ENCODE assay signal across 25 cellular contexts in the genomic region with DNA sequence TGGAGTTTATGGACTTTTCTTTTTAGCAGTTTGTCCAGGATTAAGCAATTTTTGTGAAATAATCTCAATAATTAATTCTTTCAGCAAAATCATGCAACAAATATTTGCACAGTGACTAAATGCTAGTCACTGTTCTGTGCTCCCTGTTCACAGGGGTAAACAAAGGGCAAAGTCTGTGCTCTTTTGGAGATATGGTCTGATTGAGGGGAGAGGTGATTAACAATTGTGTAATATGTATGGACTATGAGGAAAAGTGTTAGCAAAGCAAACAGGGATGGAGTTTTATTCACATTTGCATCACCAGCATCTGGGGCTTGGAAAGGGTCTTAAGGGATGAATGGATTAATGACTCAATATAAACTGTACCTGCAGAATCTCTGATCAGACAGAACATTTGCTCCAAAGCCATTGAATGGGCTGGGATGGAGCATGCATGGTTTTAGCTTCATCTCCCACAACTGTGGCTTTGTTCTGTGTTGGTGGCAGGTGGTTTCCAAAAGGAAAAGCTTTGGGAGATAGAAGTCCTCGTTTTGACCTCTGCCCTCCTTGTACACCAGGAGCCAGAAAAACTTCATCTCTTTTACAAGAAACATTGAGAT. TPM values are rescaled to one million over a fixed set of nuclear protein-coding genes. Genes with fewer than 3 reads are reported as not detected.
DNase-seq lines count a peak whose midpoint lies in the region; ATAC-seq, FAIRE-seq and TF ChIP-seq lines count a peak whose summit lies in the region.
"Had no signal": no experiment of that assay in that cellular context is flagged by ENCODE, and none has a peak within 500 bp of the region (broad histone marks: within the 10 kb centered on the region; RNA-seq: fewer than 3 reads in every experiment).

No MANE protein-coding gene starts in this region.

- H3K4me1 Mint-ChIP-seq in activated T-cell treated with anti-CD3 and anti-CD28 coated beads, Interleukin-2, amount 50 U/mL, for 72 hours (ENCODE audit: low read depth), result peaks cover 26% of the 10 kb centered on the region
- no peaks in the 10 kb centered on the region for H3K4me1 Mint-ChIP-seq in type B pancreatic cell (ENCODE audit: unreplicated experiment)
- H3K4me1 Mint-ChIP-seq: brain had no signal

- in situ Hi-C loops in brain microvascular endothelial cell (cut with HindIII; ENCODE audit: low pct_ligation_motif_present, low sequenced_read_pairs), result no loop called here

- peaks cover 9% of the 10 kb centered on the region; the same call in 1 of the 2 replicates for H3F3A ChIP-seq in PC-9 (ENCODE audit: insufficient read depth, low read depth)

- FAIRE-seq in islet of Langerhans (lab: Jason Lieb, UNC), result peak; percentile 85

- H3K79me2 ChIP-seq in PC-9 (ENCODE audit: low read depth), result no peaks in the 10 kb centered on the region

- H3K4me3 ChIP-seq in PC-9, result peak overlapping the region; percentile 18; the same call in 1 of the 2 replicates
- no peak overlapping the region for H3K4me3 ChIP-seq in brain microvascular endothelial cell (ENCODE audit: low read depth, low read length)
- H3K4me3 ChIP-seq: BLaER1, coronary artery, heart left ventricle, right atrium auricular region had no signal

- no peaks in the 10 kb centered on the region for H4K20me1 ChIP-seq in PC-9 (ENCODE audit: insufficient read depth)
- H4K20me1 ChIP-seq: BLaER1 had no signal

- peaks cover 6 to 10% of the 10 kb centered on the region in 2 donors for H3K36me3 Mint-ChIP-seq in activated T-cell treated with anti-CD3 and anti-CD28 coated beads, Interleukin-2, amount 50 U/mL, for 72 hours (ENCODE audit: insufficient read depth in 2 of 2)
- no peaks in the 10 kb centered on the region for H3K36me3 Mint-ChIP-seq in type B pancreatic cell
- H3K36me3 Mint-ChIP-seq: brain had no signal

- H3K27ac Mint-ChIP-seq in activated T-cell treated with anti-CD3 and anti-CD28 coated beads, Interleukin-2, amount 50 U/mL, for 72 hours, result peak overlapping the region; percentile 98
- H3K27ac Mint-ChIP-seq in type B pancreatic cell, result peak overlapping the region; percentile 4
- H3K27ac Mint-ChIP-seq: activated naive CD8-positive, alpha-beta T cell treated with anti-CD3 and anti-CD28 coated beads, Interleukin-2, amount 10 ng/mL, durations not matched to agents 7 days and 5 days; brain had no signal

- no TSS peak for BruUV-seq in PC-9 (replicated peaks; lab: Mats Ljungman, UMichigan)

- intact Hi-C loops in PC-9 (cut with micrococcal nuclease; ENCODE audit: unreplicated experiment), result no loop called here

- H2AFZ ChIP-seq in PC-9, result 0 out of 2 replicates have a peak overlapping the region, but pooled peaks have one; percentile 33

- DNase-seq in activated T-cell treated with anti-CD3 and anti-CD28 coated beads, Interleukin-2, amount 50 U/mL, for 72 hours, result no peak
- no peak for DNase-seq in activated T-cell treated with anti-CD3 and anti-CD28 coated beads, Interleukin-2, amount 50 U/mL, for 48 hours
- DNase-seq in PC-9, result peak in 1 of 2 experiments; percentile 36
- DNase-seq in type B pancreatic cell (ENCODE audit: extremely low spot score, unreplicated experiment), result no peak
- DNase-seq in brain microvascular endothelial cell, result no peak
- DNase-seq in 8988T, result no peak
- DNase-seq: activated CD4-positive, alpha-beta T cell treated with anti-CD3 and anti-CD28 coated beads for 1 hour; activated naive CD8-positive, alpha-beta T cell treated with anti-CD3 and anti-CD28 coated beads, Interleukin-2, amount 10 ng/mL, durations not matched to agents 7 days and 5 days; heart left ventricle; NCI-H1048; NCI-H2081 treated with DMSO at 0.1 percent for 48 hours; NCI-H524; stimulated activated CD8-positive, alpha-beta memory T cell treated with anti-CD3 and anti-CD28 coated beads, Interleukin-4, amount 100 ng/mL, for 48 hours; substantia nigra had no signal

- H3K9me2 ChIP-seq in PC-9 (ENCODE audit: insufficient read depth), result no peaks in the 10 kb centered on the region

- H3K9me3 Mint-ChIP-seq in activated T-cell treated with anti-CD3 and anti-CD28 coated beads, Interleukin-2, amount 50 U/mL, for 72 hours, result peaks cover 5 to 7% of the 10 kb centered on the region in 2 donors
- no peaks in the 10 kb centered on the region for H3K9me3 Mint-ChIP-seq in type B pancreatic cell
- H3K9me3 Mint-ChIP-seq: brain had no signal

- H3K27me3 Mint-ChIP-seq in activated T-cell treated with anti-CD3 and anti-CD28 coated beads, Interleukin-2, amount 50 U/mL, for 72 hours (ENCODE audit: low read depth), result peaks cover 16% of the 10 kb centered on the region
- H3K27me3 Mint-ChIP-seq in type B pancreatic cell, result peaks cover 13% of the 10 kb centered on the region
- H3K27me3 Mint-ChIP-seq: activated naive CD8-positive, alpha-beta T cell treated with anti-CD3 and anti-CD28 coated beads, Interleukin-2, amount 10 ng/mL, durations not matched to agents 7 days and 5 days; brain had no signal

- H3K4me3 Mint-ChIP-seq in activated T-cell treated with anti-CD3 and anti-CD28 coated beads, Interleukin-2, amount 50 U/mL, for 72 hours, result peak overlapping the region; percentile 69 to 89
- no peak overlapping the region for H3K4me3 Mint-ChIP-seq in type B pancreatic cell
- H3K4me3 Mint-ChIP-seq: activated naive CD8-positive, alpha-beta T cell treated with anti-CD3 and anti-CD28 coated beads, Interleukin-2, amount 10 ng/mL, durations not matched to agents 7 days and 5 days; brain had no signal

- peak overlapping the region; percentile 95 for H3K27ac ChIP-seq in PC-9
- H3K27ac ChIP-seq in brain microvascular endothelial cell, result no peak overlapping the region
- H3K27ac ChIP-seq: BLaER1, right atrium auricular region had no signal

- TF ChIP-seq CTCF in PC-9 (conservative IDR thresholded peaks at IDR 0.05) (no peak), type B pancreatic cell (conservative IDR thresholded peaks at IDR 0.05) (no peak), brain microvascular endothelial cell (IDR thresholded peaks at IDR 0.05; ENCODE audit: low read depth, low read length, missing control alignments) (no peak)

- CTCF ChIA-PET in PC-9 (lab: Charles Lee), result no interaction called here

- H3K4me2 ChIP-seq in PC-9, result peak overlapping the region; percentile 56
- H3K4me2 ChIP-seq: BLaER1 had no signal

- H3K9me3 ChIP-seq in PC-9 (ENCODE audit: insufficient read depth, low read depth), result no peaks in the 10 kb centered on the region
- H3K9me3 ChIP-seq: BLaER1, heart left ventricle, right atrium auricular region had no signal

- H3K27me3 ChIP-seq in PC-9 (ENCODE audit: insufficient read depth, low read depth) (no peaks in the 10 kb centered on the region), brain microvascular endothelial cell (replicated peaks) (no peaks in the 10 kb centered on the region)
- H3K27me3 ChIP-seq: BLaER1, right atrium auricular region had no signal

- H3K4me1 ChIP-seq in PC-9 (replicated peaks; ENCODE audit: insufficient read depth), result peaks cover 27% of the 10 kb centered on the region
- H3K4me1 ChIP-seq: BLaER1, right atrium auricular region had no signal

- H3K36me3 ChIP-seq in PC-9 (ENCODE audit: low read depth) (no peaks in the 10 kb centered on the region), brain microvascular endothelial cell (replicated peaks) (no peaks in the 10 kb centered on the region)
- H3K36me3 ChIP-seq: BLaER1, heart left ventricle, right atrium auricular region had no signal

- POLR2A ChIA-PET in PC-9 (lab: Charles Lee; ENCODE audit: unreplicated experiment), result no interaction called here

- peak in 1 of 2 donors; percentile 6 for ATAC-seq in activated T-cell treated with anti-CD3 and anti-CD28 coated beads, Interleukin-2, amount 50 U/mL, for 72 hours (replicated peaks in 1 of 2)
- ATAC-seq in HG03039 (IDR thresholded peaks at IDR 0.05; ENCODE audit: unreplicated experiment), result no peak

RNA-seq across cellular contexts. Expression of a gene that starts 39.3 kb away (rescaled TPM):
- total RNA-seq in activated T-cell treated with anti-CD3 and anti-CD28 coated beads, Interleukin-2, amount 50 U/mL, for 72 hours, result 10 to 100 TPM; 24.6 to 31.8 TPM
- total RNA-seq in PC-9 (2021) (not detected in 2 replicates), type B pancreatic cell (ENCODE audit: low replicate concordance) (not detected in 2 replicates)
- total RNA-seq: A673, G401, H4, HT1080, LHCN-M2 had no signal

RNA-seq across cellular contexts. Expression of a gene that starts 51.2 kb away (rescaled TPM):
- total RNA-seq in activated T-cell treated with anti-CD3 and anti-CD28 coated beads, Interleukin-2, amount 50 U/mL, for 72 hours, result 10 to 100 TPM; 40.1 to 40.3 TPM
- total RNA-seq in PC-9 (2021), result 2.0 and 4.2 TPM in 2 replicates
- 16.3 and 18.5 TPM in 2 replicates for total RNA-seq in type B pancreatic cell (ENCODE audit: low replicate concordance)
- total RNA-seq: H4, HT1080 had no signal

Comparison
In these comparisons a context has a peak if more than half of its experiments do, and no peak if none do; other contexts are left out.
1. RNA of a gene that starts 39.3 kb away (total RNA-seq): 24.6 to 31.8 TPM in activated T-cell treated with anti-CD3 and anti-CD28 coated beads, Interleukin-2, amount 50 U/mL, for 72 hours; not detected in PC-9 and not detected in type B pancreatic cell; every median in the first group is over 10 times any median in the second.